8 cellular contexts compared by ENCODE assay signal in genomic region chr4:133148690-133149363, GRCh38. TPM values are rescaled to one million over a fixed set of nuclear protein-coding genes. Genes with fewer than 3 reads are reported as not detected.
DNase-seq lines count a peak whose midpoint lies in the region; ATAC-seq, FAIRE-seq and TF ChIP-seq lines count a peak whose summit lies in the region.

Gene PCDH10, plus strand, starts transcription at chr4:133149294. Its CDS starts 847 bp downstream, at chr4:133150141.

- peaks cover 79% of the 10 kb centered on the region for H3K27me3 ChIP-seq in iPS-15b (ENCODE audit: control insufficient read depth, insufficient read depth, low read length)

- H3K36me3 ChIP-seq in iPS-15b (ENCODE audit: control insufficient read depth, insufficient read depth, low read length), result no peaks in the 10 kb centered on the region

- ATAC-seq in GM18502 (IDR thresholded peaks at IDR 0.05; ENCODE audit: poor library complexity, unreplicated experiment) (peak; percentile 93), HG03354 (IDR thresholded peaks at IDR 0.05; ENCODE audit: poor library complexity, severe bottlenecking, unreplicated experiment) (peak; percentile 75)

- peaks cover 3% of the 10 kb centered on the region for H3K4me1 ChIP-seq in iPS-15b (ENCODE audit: control insufficient read depth, insufficient read depth, low read length)

- peak within 1 kb of the TSS; percentile 63 for H3K27ac ChIP-seq in 22Rv1

- peak within 1 kb of the TSS; percentile 80 for H3K4me3 ChIP-seq in iPS-15b (ENCODE audit: low read depth, low read length)

- no peaks in the 10 kb centered on the region for H3K9me3 ChIP-seq in iPS-15b (ENCODE audit: control insufficient read depth, insufficient read depth, low read length)

- no peak within 1 kb of the TSS for H3K9ac ChIP-seq in iPS-15b (ENCODE audit: low read depth, low read length)

- FAIRE-seq in urothelium cell line (lab: Jason Lieb, UNC), result no peak

- TF ChIP-seq CTCF in 22Rv1 (IDR thresholded peaks at IDR 0.05), result no peak

- peak; percentile 89 for DNase-seq in brain pericyte (ENCODE audit: low read depth, low spot score)
- DNase-seq in retina, result peak; percentile 99
- no peak for DNase-seq in urothelium cell line (ENCODE audit: low spot score)

TF ChIP-seq in PFSK-1, 5 proteins besides CTCF, POLR2A, EP300 and RAD21:
- TF ChIP-seq TAF1 (IDR thresholded peaks at IDR 0.05; ENCODE audit: borderline replicate concordance, insufficient read depth, low read length), result peak; percentile 61; the same call in 1 of the 2 replicates
- TF ChIP-seq, protein P1, sequence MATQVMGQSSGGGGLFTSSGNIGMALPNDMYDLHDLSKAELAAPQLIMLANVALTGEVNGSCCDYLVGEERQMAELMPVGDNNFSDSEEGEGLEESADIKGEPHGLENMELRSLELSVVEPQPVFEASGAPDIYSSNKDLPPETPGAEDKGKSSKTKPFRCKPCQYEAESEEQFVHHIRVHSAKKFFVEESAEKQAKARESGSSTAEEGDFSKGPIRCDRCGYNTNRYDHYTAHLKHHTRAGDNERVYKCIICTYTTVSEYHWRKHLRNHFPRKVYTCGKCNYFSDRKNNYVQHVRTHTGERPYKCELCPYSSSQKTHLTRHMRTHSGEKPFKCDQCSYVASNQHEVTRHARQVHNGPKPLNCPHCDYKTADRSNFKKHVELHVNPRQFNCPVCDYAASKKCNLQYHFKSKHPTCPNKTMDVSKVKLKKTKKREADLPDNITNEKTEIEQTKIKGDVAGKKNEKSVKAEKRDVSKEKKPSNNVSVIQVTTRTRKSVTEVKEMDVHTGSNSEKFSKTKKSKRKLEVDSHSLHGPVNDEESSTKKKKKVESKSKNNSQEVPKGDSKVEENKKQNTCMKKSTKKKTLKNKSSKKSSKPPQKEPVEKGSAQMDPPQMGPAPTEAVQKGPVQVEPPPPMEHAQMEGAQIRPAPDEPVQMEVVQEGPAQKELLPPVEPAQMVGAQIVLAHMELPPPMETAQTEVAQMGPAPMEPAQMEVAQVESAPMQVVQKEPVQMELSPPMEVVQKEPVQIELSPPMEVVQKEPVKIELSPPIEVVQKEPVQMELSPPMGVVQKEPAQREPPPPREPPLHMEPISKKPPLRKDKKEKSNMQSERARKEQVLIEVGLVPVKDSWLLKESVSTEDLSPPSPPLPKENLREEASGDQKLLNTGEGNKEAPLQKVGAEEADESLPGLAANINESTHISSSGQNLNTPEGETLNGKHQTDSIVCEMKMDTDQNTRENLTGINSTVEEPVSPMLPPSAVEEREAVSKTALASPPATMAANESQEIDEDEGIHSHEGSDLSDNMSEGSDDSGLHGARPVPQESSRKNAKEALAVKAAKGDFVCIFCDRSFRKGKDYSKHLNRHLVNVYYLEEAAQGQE (IDR thresholded peaks at IDR 0.05; ENCODE audit: insufficient read depth in 1 of 2, low read depth in 2 of 2, low read length in 2 of 2), result no peak

RNA-seq across cellular contexts. Expression of gene PCDH10, which starts in this region (rescaled TPM):
- not detected for polyA plus RNA-seq in PFSK-1 (2012; ENCODE audit: insufficient read length, low read depth)
